25 cellular contexts compared by ENCODE assay signal in genomic region chr3:60696559-60697125, GRCh38.
A peak's percentile ranks its signal among the peaks of the same experiment; 100 is the strongest.
DNase-seq lines count a peak whose midpoint lies in the region; ATAC-seq lines count a peak whose summit lies in the region.
"Had no signal": no experiment of that assay in that cellular context is flagged by ENCODE, and none has a peak within 500 bp of the region (broad histone marks: within the 10 kb centered on the region; RNA-seq: fewer than 3 reads in every experiment).

No MANE protein-coding gene starts in this region.

- no peak overlapping the region for H3K18ac ChIP-seq in mesenchymal stem cell (ENCODE audit: low read depth in 1 of 2, low read length in 2 of 2)

- no peak overlapping the region for H2BK15ac ChIP-seq in mesenchymal stem cell (ENCODE audit: low read depth, poor library complexity, severe bottlenecking)

- peak in 2 of 3 experiments; percentile 14 to 55 for DNase-seq in NCI-H1417 (lab: John Stamatoyannopoulos, UW)
- no peak for DNase-seq in NCI-H1417 treated with DMSO at 0.1 percent for 48 hours (lab: John Stamatoyannopoulos, UW)
- DNase-seq in NCI-H1092 (lab: John Stamatoyannopoulos, UW), result peak; percentile 2
- no peak for DNase-seq in SK-N-MC (ENCODE audit: low read depth, low spot score)
- DNase-seq in mesenchymal stem cell, result peak; percentile 4
- DNase-seq in activated naive CD4-positive, alpha-beta T cell treated with anti-CD3 and anti-CD28 coated beads, Interleukin-2, amount 50 U/mL, for 72 hours (ENCODE audit: low spot score in 2 of 2), result no peak
- DNase-seq in NCI-H526 treated with DMSO at 0.1 percent for 48 hours (lab: John Stamatoyannopoulos, UW), result no peak
- DNase-seq in iPS-NIHi7 (ENCODE audit: extremely low spot score), result no peak
- DNase-seq: 8988T; activated T-cell treated with anti-CD3 and anti-CD28 coated beads for 4 hours; EL; gastrocnemius medialis; KBM-7; left cardiac atrium; NCI-H1105; NCI-H2081 treated with DMSO at 0.1 percent for 48 hours; NCI-H446; NK-92 treated with Interleukin-12 subunit alpha and Interleukin-12 subunit beta, amount 100 ng/mL, for 24 hours; T-helper 2 cell; trophoblast cell had no signal

- H3K14ac ChIP-seq in mesenchymal stem cell (ENCODE audit: low read length in 2 of 2), result no peak overlapping the region

- no peak overlapping the region for H2AK5ac ChIP-seq in mesenchymal stem cell (ENCODE audit: low read length, severe bottlenecking)

- H3K4me1 ChIP-seq in mesenchymal stem cell (ENCODE audit: control insufficient read depth, insufficient read depth, low read depth, low read length), result no peaks in the 10 kb centered on the region
- H3K4me1 ChIP-seq: breast epithelium, gastrocnemius medialis had no signal

- H4K8ac ChIP-seq in mesenchymal stem cell (ENCODE audit: low read length), result no peak overlapping the region

- no peak overlapping the region for H3K23ac ChIP-seq in mesenchymal stem cell (ENCODE audit: low read length in 2 of 2)

- no peak overlapping the region for H2BK5ac ChIP-seq in mesenchymal stem cell (ENCODE audit: low read depth, low read length, poor library complexity, severe bottlenecking)

- no peaks in the 10 kb centered on the region for H3K27me3 ChIP-seq in mesenchymal stem cell (ENCODE audit: control insufficient read depth in 1 of 2, insufficient read depth in 1 of 2, low read length in 2 of 2)
- H3K27me3 ChIP-seq: breast epithelium, gastrocnemius medialis had no signal

- H3K36me3 ChIP-seq in SK-N-MC (ENCODE audit: insufficient read depth, low read length) (no peaks in the 10 kb centered on the region), mesenchymal stem cell (ENCODE audit: control insufficient read depth in 1 of 2, insufficient read depth in 2 of 2, low read depth in 1 of 2, low read length in 2 of 2) (no peaks in the 10 kb centered on the region)
- H3K36me3 ChIP-seq: breast epithelium, gastrocnemius medialis had no signal

- H4K91ac ChIP-seq in mesenchymal stem cell (ENCODE audit: low read length), result no peak overlapping the region

- H3K27ac ChIP-seq in SK-N-MC (peak overlapping the region; percentile 83; the same call in 1 of the 2 replicates), mesenchymal stem cell (ENCODE audit: low read length, poor library complexity, severe bottlenecking) (no peak overlapping the region)
- H3K27ac ChIP-seq: breast epithelium, gastrocnemius medialis had no signal

- H3K9ac ChIP-seq in SK-N-MC (ENCODE audit: insufficient read length) (no peak overlapping the region), mesenchymal stem cell (ENCODE audit: low read length) (no peak overlapping the region)

- H3K9me3 Mint-ChIP-seq in activated naive CD4-positive, alpha-beta T cell treated with anti-CD3 and anti-CD28 coated beads, Interleukin-2, amount 50 U/mL, for 72 hours, result peaks cover 0 to 2% of the 10 kb centered on the region in 2 donors
- H3K9me3 Mint-ChIP-seq: stimulated activated memory B cell treated with anti-CD40 and anti-IgM and Interleukin-4, amounts not matched to agents 10 μg/mL and 1 μg/mL and 100 μg/mL, for 72 hours had no signal

- 91% methylated on average over 3 of the region's 5 CpGs for WGBS in mesenchymal stem cell

- no peak overlapping the region for H3K27ac Mint-ChIP-seq in activated naive CD4-positive, alpha-beta T cell treated with anti-CD3 and anti-CD28 coated beads, Interleukin-2, amount 50 U/mL, for 72 hours
- H3K27ac Mint-ChIP-seq: activated naive CD4-positive, alpha-beta T cell treated with anti-CD3 and anti-CD28 coated beads, Interleukin-2, amount 50 U/mL, for 24 hours; activated T-helper 2 cell treated with anti-CD3 and anti-CD28 coated beads, Interferon-gamma antibody, Interleukin-2, Interleukin-4, amounts not matched to agents 10 μg/mL and 5 μg/mL and 100 μg/mL, durations not matched to agents 14 hours and 24 hours and 36 hours; CD14-positive monocyte; stimulated activated memory B cell treated with anti-CD40 and anti-IgM and Interleukin-4, amounts not matched to agents 10 μg/mL and 1 μg/mL and 100 μg/mL, for 72 hours had no signal

- no peak overlapping the region for H2AFZ ChIP-seq in mesenchymal stem cell (ENCODE audit: low read depth, low read length)

- ATAC-seq in activated naive CD4-positive, alpha-beta T cell treated with anti-CD3 and anti-CD28 coated beads, Interleukin-2, amount 50 U/mL, for 72 hours, result no peak
- ATAC-seq: gastrocnemius medialis; left cardiac atrium; stimulated activated memory B cell treated with anti-CD40 and anti-IgM and Interleukin-4, amounts not matched to agents 10 μg/mL and 1 μg/mL and 100 μg/mL, for 72 hours had no signal

- H2BK12ac ChIP-seq in mesenchymal stem cell (ENCODE audit: low read length in 2 of 2), result no peak overlapping the region

- H3K4ac ChIP-seq in mesenchymal stem cell (ENCODE audit: low read depth in 1 of 2, low read length in 2 of 2), result no peak overlapping the region

- H2BK120ac ChIP-seq in mesenchymal stem cell (ENCODE audit: low read depth, low read length), result no peak overlapping the region

- H3K4me3 ChIP-seq in SK-N-MC, result peak overlapping the region; percentile 66
- H3K4me3 ChIP-seq in mesenchymal stem cell (ENCODE audit: insufficient read depth in 1 of 2, low read depth in 1 of 2, low read length in 2 of 2), result no peak overlapping the region
- H3K4me3 ChIP-seq: breast epithelium, gastrocnemius medialis had no signal

- H3K79me1 ChIP-seq in mesenchymal stem cell (replicated peaks; ENCODE audit: low read length, poor library complexity, severe bottlenecking), result no peaks in the 10 kb centered on the region

- peaks cover 0 to 5% of the 10 kb centered on the region in 2 donors for H3K36me3 Mint-ChIP-seq in activated naive CD4-positive, alpha-beta T cell treated with anti-CD3 and anti-CD28 coated beads, Interleukin-2, amount 50 U/mL, for 72 hours
- H3K36me3 Mint-ChIP-seq: CD14-positive monocyte had no signal

- H3K9me3 ChIP-seq in SK-N-MC (ENCODE audit: low read depth, low read length) (no peaks in the 10 kb centered on the region), mesenchymal stem cell (ENCODE audit: control insufficient read depth, low read length) (no peaks in the 10 kb centered on the region)
- H3K9me3 ChIP-seq: gastrocnemius medialis had no signal

- H3K4me2 ChIP-seq in mesenchymal stem cell (ENCODE audit: low read length, poor library complexity, severe bottlenecking), result no peak overlapping the region

Comparison
In these comparisons a context has a peak if more than half of its experiments do, and no peak if none do; other contexts are left out.
1. DNase-seq: peak in NCI-H1417 (2 of 3), NCI-H1092 (single experiment) and mesenchymal stem cell (single experiment); none in NCI-H1417 treated with DMSO at 0.1 percent for 48 hours (single experiment), SK-N-MC (single experiment), activated naive CD4-positive, alpha-beta T cell treated with anti-CD3 and anti-CD28 coated beads, Interleukin-2, amount 50 U/mL, for 72 hours (0 of 2), NCI-H526 treated with DMSO at 0.1 percent for 48 hours (single experiment) and iPS-NIHi7 (single experiment).